In the genomic region with DNA sequence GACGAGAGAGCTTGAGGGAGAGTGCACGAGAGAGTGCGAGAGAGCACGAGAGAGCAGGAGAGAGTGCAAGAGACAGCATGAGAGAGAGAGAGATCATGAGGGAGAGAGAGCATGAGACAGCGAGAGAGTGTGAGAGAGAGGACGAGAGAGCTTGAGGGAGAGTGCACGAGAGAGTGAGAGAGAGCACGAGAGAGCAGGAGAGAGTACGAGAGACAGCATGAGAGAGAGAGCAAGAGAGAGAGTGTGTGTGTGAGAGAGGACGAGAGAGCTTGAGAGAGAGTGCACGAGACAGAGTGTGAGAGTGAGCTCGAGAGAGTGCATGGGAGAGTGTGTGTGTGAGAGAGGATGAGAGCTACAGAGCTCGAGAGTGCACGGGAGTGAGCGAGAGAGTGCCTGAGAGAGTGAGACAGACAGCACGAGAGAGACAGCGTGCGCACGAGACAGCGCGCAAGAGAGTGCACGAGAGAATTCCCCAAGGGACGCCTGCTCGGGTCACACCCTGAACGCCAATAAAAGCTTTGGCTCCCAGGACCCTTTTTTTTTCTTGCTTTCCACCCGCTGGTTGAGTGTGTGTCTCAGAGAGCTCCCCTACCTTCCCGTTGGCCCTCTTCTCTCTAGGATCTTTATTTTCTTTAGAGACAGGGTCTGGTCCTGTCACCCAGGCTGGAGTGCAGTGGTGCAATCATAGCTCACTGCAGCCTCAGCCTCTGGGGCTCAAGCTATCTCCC, we compare ENCODE assay signal across 9 cellular contexts. TPM values are rescaled to one million over a fixed set of nuclear protein-coding genes. Genes with fewer than 3 reads are reported as not detected.
DNase-seq lines count a peak whose midpoint lies in the region; TF ChIP-seq lines count a peak whose summit lies in the region.
"Had no signal": no experiment of that assay in that cellular context is flagged by ENCODE, and none has a peak within 500 bp of the region (broad histone marks: within the 10 kb centered on the region; RNA-seq: fewer than 3 reads in every experiment).

No MANE protein-coding gene starts in this region.

- peak overlapping the region; percentile 64 for H3K4me3 ChIP-seq in NT2/D1 (ENCODE audit: insufficient read length, low read depth)
- H3K4me3 ChIP-seq in epithelial cell of esophagus (ENCODE audit: low read length): peak overlapping the region; percentile 10
- peak overlapping the region; percentile 18 for H3K4me3 ChIP-seq in skeletal muscle cell (ENCODE audit: low read depth, low read length)
- H3K4me3 ChIP-seq in ovary: no peak overlapping the region
- H3K4me3 ChIP-seq: A549 had no signal

- TF ChIP-seq EP300 in ovary (IDR thresholded peaks at IDR 0.05): no peak

- H3K4me1 ChIP-seq in NT2/D1 (ENCODE audit: insufficient read depth, insufficient read length) (peaks cover 7% of the 10 kb centered on the region), ovary (ENCODE audit: insufficient read depth) (no peaks in the 10 kb centered on the region)

- TF ChIP-seq CTCF in epithelial cell of esophagus (IDR thresholded peaks at IDR 0.05; ENCODE audit: insufficient read depth, low read depth, low read length, missing control alignments) (no peak), ovary (IDR thresholded peaks at IDR 0.05) (no peak)

- H3K27ac ChIP-seq in ovary: no peak overlapping the region

- H3K36me3 ChIP-seq in NT2/D1 (ENCODE audit: insufficient read depth, insufficient read length, low read length) (no peaks in the 10 kb centered on the region), ovary (no peaks in the 10 kb centered on the region)

- H3K9me3 ChIP-seq in NT2/D1 (ENCODE audit: insufficient read depth, low read length) (no peaks in the 10 kb centered on the region), ovary (no peaks in the 10 kb centered on the region)
- H3K9me3 ChIP-seq: A549 had no signal

- WGBS in ovary, 3 donors: 1 to 2% (median 1%) methylated on average over 27 of the region's 27 CpGs

- peak; percentile 17 for DNase-seq in NCI-H2171 treated with DMSO at 0.1 percent for 48 hours (lab: John Stamatoyannopoulos, UW)
- DNase-seq in NCI-H2171 (lab: John Stamatoyannopoulos, UW): no peak
- DNase-seq in NT2/D1 (ENCODE audit: low read depth, low spot score): no peak
- no peak for DNase-seq in epithelial cell of esophagus (ENCODE audit: low read depth)
- DNase-seq in skeletal muscle cell (ENCODE audit: low read depth): no peak
- DNase-seq in ovary: no peak
- DNase-seq in UCSD-AML1 (lab: John Stamatoyannopoulos, UW; ENCODE audit: unreplicated experiment): no peak
- no peak for DNase-seq in medulla oblongata (ENCODE audit: extremely low spot score)

- H3K9ac ChIP-seq in NT2/D1 (ENCODE audit: insufficient read length, low read depth): peak overlapping the region; percentile 73

- peaks cover 62% of the 10 kb centered on the region for H3K27me3 ChIP-seq in NT2/D1 (ENCODE audit: insufficient read depth, insufficient read length)
- no peaks in the 10 kb centered on the region for H3K27me3 ChIP-seq in ovary

- intact Hi-C loops in ovary (cut with DNase I): no loop called here

- no peak for TF ChIP-seq POLR2A in ovary (IDR thresholded peaks at IDR 0.05)

RNA-seq across cellular contexts. Expression of a gene that starts 3.7 kb away (rescaled TPM):
- total RNA-seq in ovary: under 1 TPM in 1 of 7 donors, not detected in 6; 0.31 TPM
- polyA plus RNA-seq in ovary: not detected

RNA-seq across cellular contexts. Expression of a gene that starts 56.4 kb away (rescaled TPM):
- 1 to 10 TPM in 1 of 7 donors, under 1 TPM in 5, not detected in 1; 0.12 to 1.1 (median 0.44) TPM for total RNA-seq in ovary
- under 1 TPM; 0.10 to 0.17 TPM for polyA plus RNA-seq in ovary
